Comparison of ENCODE assay signal across 21 cellular contexts in genomic region chr4:54274786-54275503, GRCh38. TPM values are rescaled to one million over a fixed set of nuclear protein-coding genes. Genes with fewer than 3 reads are reported as not detected.
"Had no signal": no experiment of that assay in that cellular context is flagged by ENCODE, and none has a peak within 500 bp of the region (broad histone marks: within the 10 kb centered on the region; RNA-seq: fewer than 3 reads in every experiment).

No MANE protein-coding gene starts in this region.

- H3K36me3 ChIP-seq: neutrophil, transverse colon, vagina had no signal

- H3K4me3 ChIP-seq: adrenal gland, esophagus squamous epithelium, lung, transverse colon, vagina had no signal

- DNase-seq: activated CD4-positive, alpha-beta T cell treated with anti-CD3 and anti-CD28 coated beads for 48 hours; activated CD4-positive, CD25-positive, alpha-beta regulatory T cell; activated CD8-positive, alpha-beta T cell treated with anti-CD3 and anti-CD28 coated beads, Interleukin-2, amount 10 ng/mL, durations not matched to agents 7 days and 5 days; activated gamma-delta T cell; activated T-cell treated with anti-CD3 and anti-CD28 coated beads, Interleukin-2, amount 50 U/mL, for 4 hours; adrenal gland; dermis blood vessel endothelial cell; effector memory CD8-positive, alpha-beta T cell; esophagus squamous epithelium; foreskin keratinocyte; hippocampal formation; islet precursor cell; posterior cingulate gyrus; retina; stimulated activated CD4-positive, alpha-beta T cell treated with anti-CD3 and anti-CD28 coated beads, Interleukin-2, amount 100 ng/mL, for 24 hours; T-cell; T-helper 9 cell; transverse colon had no signal

- H3K27me3 ChIP-seq: adrenal gland, foreskin keratinocyte, vagina had no signal

- H3K9me3 ChIP-seq: adrenal gland, esophagus squamous epithelium, neutrophil, transverse colon, vagina had no signal

- H3K4me1 ChIP-seq: transverse colon had no signal

- H3K27ac ChIP-seq: adrenal gland, esophagus squamous epithelium, foreskin keratinocyte, neutrophil, transverse colon, vagina had no signal

RNA-seq across cellular contexts. Expression of gene PDGFRA, which starts 45.9 kb away (rescaled TPM):
- total RNA-seq: activated CD8-positive, alpha-beta T cell treated with anti-CD3 and anti-CD28 coated beads, Interleukin-2, amount 10 ng/mL, durations not matched to agents 7 days and 5 days had no signal
- polyA plus RNA-seq: foreskin keratinocyte had no signal
